In the genomic region with DNA sequence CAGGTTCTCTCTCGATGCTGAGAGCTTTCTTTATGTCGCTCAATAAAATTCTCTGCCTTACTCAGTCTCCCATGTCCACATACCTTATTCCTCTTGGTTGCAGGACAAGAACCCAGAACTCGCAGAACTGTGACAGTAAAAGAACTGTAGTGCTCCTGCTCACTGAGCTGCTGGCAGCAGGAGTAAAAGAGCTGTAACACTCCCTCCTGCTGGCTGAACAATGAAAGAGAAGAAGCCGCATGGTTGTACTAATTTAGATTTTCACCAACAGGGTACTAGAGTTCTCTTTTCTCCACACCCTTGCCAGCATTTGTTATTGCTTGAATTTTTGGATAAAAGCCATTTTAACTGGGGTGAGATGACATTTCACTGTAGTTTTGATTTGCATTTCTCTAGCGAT, we compare ENCODE assay signal across 2 cellular contexts.
TF ChIP-seq lines count a peak whose summit lies in the region.

No MANE protein-coding gene starts in this region.

TF ChIP-seq in Ishikawa, 13 proteins besides CTCF, POLR2A, EP300 and RAD21 (continued from another document):
- TF ChIP-seq NFIC (IDR thresholded peaks at IDR 0.05) (no peak), YY1 (IDR thresholded peaks at IDR 0.05; ENCODE audit: low read depth) (no peak), TCF12 (IDR thresholded peaks at IDR 0.05; ENCODE audit: low read depth) (no peak)
- TF ChIP-seq, protein P1, sequence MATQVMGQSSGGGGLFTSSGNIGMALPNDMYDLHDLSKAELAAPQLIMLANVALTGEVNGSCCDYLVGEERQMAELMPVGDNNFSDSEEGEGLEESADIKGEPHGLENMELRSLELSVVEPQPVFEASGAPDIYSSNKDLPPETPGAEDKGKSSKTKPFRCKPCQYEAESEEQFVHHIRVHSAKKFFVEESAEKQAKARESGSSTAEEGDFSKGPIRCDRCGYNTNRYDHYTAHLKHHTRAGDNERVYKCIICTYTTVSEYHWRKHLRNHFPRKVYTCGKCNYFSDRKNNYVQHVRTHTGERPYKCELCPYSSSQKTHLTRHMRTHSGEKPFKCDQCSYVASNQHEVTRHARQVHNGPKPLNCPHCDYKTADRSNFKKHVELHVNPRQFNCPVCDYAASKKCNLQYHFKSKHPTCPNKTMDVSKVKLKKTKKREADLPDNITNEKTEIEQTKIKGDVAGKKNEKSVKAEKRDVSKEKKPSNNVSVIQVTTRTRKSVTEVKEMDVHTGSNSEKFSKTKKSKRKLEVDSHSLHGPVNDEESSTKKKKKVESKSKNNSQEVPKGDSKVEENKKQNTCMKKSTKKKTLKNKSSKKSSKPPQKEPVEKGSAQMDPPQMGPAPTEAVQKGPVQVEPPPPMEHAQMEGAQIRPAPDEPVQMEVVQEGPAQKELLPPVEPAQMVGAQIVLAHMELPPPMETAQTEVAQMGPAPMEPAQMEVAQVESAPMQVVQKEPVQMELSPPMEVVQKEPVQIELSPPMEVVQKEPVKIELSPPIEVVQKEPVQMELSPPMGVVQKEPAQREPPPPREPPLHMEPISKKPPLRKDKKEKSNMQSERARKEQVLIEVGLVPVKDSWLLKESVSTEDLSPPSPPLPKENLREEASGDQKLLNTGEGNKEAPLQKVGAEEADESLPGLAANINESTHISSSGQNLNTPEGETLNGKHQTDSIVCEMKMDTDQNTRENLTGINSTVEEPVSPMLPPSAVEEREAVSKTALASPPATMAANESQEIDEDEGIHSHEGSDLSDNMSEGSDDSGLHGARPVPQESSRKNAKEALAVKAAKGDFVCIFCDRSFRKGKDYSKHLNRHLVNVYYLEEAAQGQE (IDR thresholded peaks at IDR 0.05; ENCODE audit: low read depth), result no peak
- TF ChIP-seq, protein P2, sequence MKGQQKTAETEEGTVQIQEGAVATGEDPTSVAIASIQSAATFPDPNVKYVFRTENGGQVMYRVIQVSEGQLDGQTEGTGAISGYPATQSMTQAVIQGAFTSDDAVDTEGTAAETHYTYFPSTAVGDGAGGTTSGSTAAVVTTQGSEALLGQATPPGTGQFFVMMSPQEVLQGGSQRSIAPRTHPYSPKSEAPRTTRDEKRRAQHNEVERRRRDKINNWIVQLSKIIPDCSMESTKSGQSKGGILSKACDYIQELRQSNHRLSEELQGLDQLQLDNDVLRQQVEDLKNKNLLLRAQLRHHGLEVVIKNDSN (IDR thresholded peaks at IDR 0.05), result no peak

TF ChIP-seq in liver, 16 proteins besides CTCF, POLR2A, EP300 and RAD21 (continued from another document):
- TF ChIP-seq, protein P1 (IDR thresholded peaks at IDR 0.05), result no peak
- TF ChIP-seq, protein P3, sequence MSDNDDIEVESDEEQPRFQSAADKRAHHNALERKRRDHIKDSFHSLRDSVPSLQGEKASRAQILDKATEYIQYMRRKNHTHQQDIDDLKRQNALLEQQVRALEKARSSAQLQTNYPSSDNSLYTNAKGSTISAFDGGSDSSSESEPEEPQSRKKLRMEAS (IDR thresholded peaks at IDR 0.05), result no peak
- TF ChIP-seq FOXA1 (IDR thresholded peaks at IDR 0.05) (no peak), TAF1 (conservative IDR thresholded peaks at IDR 0.05) (no peak), JUND (IDR thresholded peaks at IDR 0.05) (no peak), EGR1 (IDR thresholded peaks at IDR 0.05; ENCODE audit: low read depth in 2 of 2) (no peak), FOXA2 (IDR thresholded peaks at IDR 0.05) (no peak), RXRA (IDR thresholded peaks at IDR 0.05) (no peak), HNF4A (conservative IDR thresholded peaks at IDR 0.05) (no peak)
